8 cellular contexts compared by ENCODE assay signal in genomic region chr6:36765943-36766648, GRCh38.
A peak's percentile ranks its signal among the peaks of the same experiment; 100 is the strongest.
DNase-seq lines count a peak whose midpoint lies in the region; ATAC-seq and TF ChIP-seq lines count a peak whose summit lies in the region.

No MANE protein-coding gene starts in this region.

- DNase-seq in GM13977 (ENCODE audit: low spot score), result peak; percentile 87
- DNase-seq in NCI-H446 treated with DMSO at 0.1 percent for 48 hours (lab: John Stamatoyannopoulos, UW), result peak; percentile 66
- peak; percentile 92 for DNase-seq in activated CD4-positive, alpha-beta T cell treated with anti-CD3 and anti-CD28 coated beads for 36 hours
- peak; percentile 90 for DNase-seq in cerebellum (ENCODE audit: low spot score)
- peak; percentile 85 to 91 for DNase-seq in left lung
- peak; percentile 73 to 74 for DNase-seq in stimulated activated CD4-positive, alpha-beta T cell treated with anti-CD3 and anti-CD28 coated beads, Interleukin-4, amount 100 ng/mL, for 4 hours

- no peaks in the 10 kb centered on the region for H3K27me3 ChIP-seq in left lung

- no peaks in the 10 kb centered on the region for H3K36me3 ChIP-seq in left lung

- intact Hi-C loops in activated CD4-positive, alpha-beta T cell treated with anti-CD3 and anti-CD28 coated beads for 36 hours (cut with DNase I, micrococcal nuclease), result loop anchor here (1.0 to 10.0 kb wide), 6 partner anchors 16 to 443 kb away; no protein-coding TSS in a partner anchor
- intact Hi-C loops in left lung (cut with DNase I), result loop anchor here in 1 of 2 donors (2.0 kb wide), 2 partner anchors 85 to 253 kb away; no protein-coding TSS in a partner anchor

- no peaks in the 10 kb centered on the region for H3K27me3 Mint-ChIP-seq in activated CD4-positive, alpha-beta T cell treated with anti-CD3 and anti-CD28 coated beads for 36 hours

- CTCF ChIA-PET in activated CD4-positive, alpha-beta T cell treated with anti-CD3 and anti-CD28 coated beads for 36 hours (lab: Charles Lee), result interaction anchor here (0.6 to 8.0 kb wide), 48 partner anchors 8 to 1097 kb away, joined by 3 to 152 read pairs (median 4); partner anchors contain the start of genes BNIP5 and PPIL1

- POLR2A ChIA-PET in activated CD4-positive, alpha-beta T cell treated with anti-CD3 and anti-CD28 coated beads for 36 hours (lab: Charles Lee), result no interaction called here

- peaks cover 28% of the 10 kb centered on the region for H3K4me1 Mint-ChIP-seq in activated CD4-positive, alpha-beta T cell treated with anti-CD3 and anti-CD28 coated beads for 36 hours

- no peaks in the 10 kb centered on the region for H3K9me3 Mint-ChIP-seq in activated CD4-positive, alpha-beta T cell treated with anti-CD3 and anti-CD28 coated beads for 36 hours (ENCODE audit: low read depth)

- H3K4me3 Mint-ChIP-seq in activated CD4-positive, alpha-beta T cell treated with anti-CD3 and anti-CD28 coated beads for 36 hours, result no peak overlapping the region

- H3K9me3 ChIP-seq in left lung, result no peaks in the 10 kb centered on the region

- ATAC-seq in HG03159 (IDR thresholded peaks at IDR 0.05; ENCODE audit: unreplicated experiment), result peak; percentile 70
- ATAC-seq in activated CD4-positive, alpha-beta T cell treated with anti-CD3 and anti-CD28 coated beads for 36 hours, result peak; percentile 92
- peak; percentile 95 for ATAC-seq in left lung

- H3K27ac ChIP-seq in 22Rv1, result no peak overlapping the region
- no peak overlapping the region for H3K27ac ChIP-seq in left lung

- in situ Hi-C loops in GM13977 (cut with MboI; ENCODE audit: low pct_unique_long_range_greater_than_20kb, low sequenced_read_pairs, unreplicated experiment), result loop anchor here (25.0 kb wide), 1 partner anchor 446 kb away; no protein-coding TSS in a partner anchor

- no peak overlapping the region for H3K4me3 ChIP-seq in left lung

- no peak overlapping the region for H3K27ac Mint-ChIP-seq in activated CD4-positive, alpha-beta T cell treated with anti-CD3 and anti-CD28 coated beads for 36 hours

- no peaks in the 10 kb centered on the region for H3K36me3 Mint-ChIP-seq in activated CD4-positive, alpha-beta T cell treated with anti-CD3 and anti-CD28 coated beads for 36 hours (ENCODE audit: low read depth)

- TF ChIP-seq CTCF in 22Rv1 (IDR thresholded peaks at IDR 0.05) (peak; percentile 90), GM13977 (IDR thresholded peaks at IDR 0.05; ENCODE audit: extremely low read depth, insufficient read depth, missing control alignments) (peak; percentile 98), left lung (IDR thresholded peaks at IDR 0.05) (peak; percentile 88 to 92)

- peaks cover 0 to 47% of the 10 kb centered on the region in 2 donors for H3K4me1 ChIP-seq in left lung
